ENCODE assay signal across 18 cellular contexts in the genomic region with DNA sequence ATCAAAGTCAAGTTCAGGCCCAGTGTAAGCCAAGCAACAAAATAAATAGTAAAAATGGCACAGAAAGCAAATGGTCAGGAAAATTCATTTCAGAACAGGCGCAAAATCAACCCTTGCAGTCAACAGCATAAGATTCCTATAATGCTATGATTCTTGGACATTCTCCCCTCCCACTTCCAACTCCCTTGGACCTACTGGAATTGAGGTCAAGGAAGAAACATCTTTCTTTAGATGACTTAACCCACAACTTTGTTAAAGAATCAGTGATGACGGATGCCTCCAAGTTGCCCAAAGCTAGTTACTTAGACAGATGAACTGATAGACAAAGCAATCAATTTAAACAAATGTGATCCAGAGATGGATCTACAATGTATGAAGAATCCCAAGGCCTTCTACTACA.
DNase-seq lines count a peak whose midpoint lies in the region; ATAC-seq, FAIRE-seq and TF ChIP-seq lines count a peak whose summit lies in the region.
"Had no signal": no experiment of that assay in that cellular context is flagged by ENCODE, and none has a peak within 500 bp of the region (broad histone marks: within the 10 kb centered on the region; RNA-seq: fewer than 3 reads in every experiment).

No MANE protein-coding gene starts in this region.

- ATAC-seq in stimulated activated naive CD8-positive, alpha-beta T cell treated with anti-CD3 and anti-CD28 coated beads, Interleukin-15, Interleukin-2, amounts not matched to agents 100 U/mL and 50 U/mL, for 24 hours: no peak

- no peaks in the 10 kb centered on the region for H3K27me3 Mint-ChIP-seq in nephron (ENCODE audit: low read depth)

- H3K4me1 ChIP-seq in testis: no peaks in the 10 kb centered on the region
- no peaks in the 10 kb centered on the region for H3K4me1 ChIP-seq in stomach

- no peak for TF ChIP-seq EP300 in stomach (IDR thresholded peaks at IDR 0.05)

- H3K36me3 ChIP-seq in testis (ENCODE audit: low read depth, missing control alignments) (no peaks in the 10 kb centered on the region), stomach (no peaks in the 10 kb centered on the region)
- H3K36me3 ChIP-seq: SJSA1 had no signal

- peaks cover 37% of the 10 kb centered on the region for H3K4me1 Mint-ChIP-seq in nephron
- H3K4me1 Mint-ChIP-seq: B cell had no signal

- 96 to 97% methylated on average over 2 of the region's 2 CpGs for whole genome bisulfite sequencing in testis, 2 donors
- 88 to 96% (median 94%) methylated on average over 2 of the region's 2 CpGs for WGBS in stomach, 5 donors

- no peak overlapping the region for H3K4me3 Mint-ChIP-seq in nephron
- H3K4me3 Mint-ChIP-seq: B cell, H9 had no signal

- H3K9me3 ChIP-seq in testis (no peaks in the 10 kb centered on the region), stomach (peaks cover 0 to 10% (median 4%) of the 10 kb centered on the region in 4 donors)
- H3K9me3 ChIP-seq: SJSA1 had no signal

- TF ChIP-seq POLR2A in testis (IDR thresholded peaks at IDR 0.05): no peak
- no peak for TF ChIP-seq POLR2A in stomach (IDR thresholded peaks at IDR 0.05)

- H3K27me3 ChIP-seq in testis (no peaks in the 10 kb centered on the region), stomach (no peaks in the 10 kb centered on the region), dorsolateral prefrontal cortex (no peaks in the 10 kb centered on the region)
- H3K27me3 ChIP-seq: SJSA1 had no signal

- peaks cover 6% of the 10 kb centered on the region for H3K36me3 Mint-ChIP-seq in nephron (ENCODE audit: low read depth)

- TF ChIP-seq CTCF in nephron (IDR thresholded peaks at IDR 0.05; ENCODE audit: unreplicated experiment in 3 of 3): no peak
- TF ChIP-seq CTCF in testis (IDR thresholded peaks at IDR 0.05): no peak
- no peak for TF ChIP-seq CTCF in stomach (IDR thresholded peaks at IDR 0.05)
- no peak for TF ChIP-seq CTCF in dorsolateral prefrontal cortex (IDR thresholded peaks at IDR 0.05 in 54 of 56, conservative IDR thresholded peaks at IDR 0.05 in 2 of 56; ENCODE audit: low read depth in 1 of 56, partially characterized antibody in 56 of 56)

- FAIRE-seq in RCC 7860 (lab: Jason Lieb, UNC): no peak

- peaks cover 11% of the 10 kb centered on the region for H3K9me3 Mint-ChIP-seq in nephron

- H3K27ac ChIP-seq in epithelial cell of prostate (peak overlapping the region; percentile 46), testis (no peak overlapping the region), stomach (no peak overlapping the region), dorsolateral prefrontal cortex (no peak overlapping the region)
- H3K27ac ChIP-seq: SJSA1 had no signal

- DNase-seq in EL (peak; percentile 21), RCC 7860 (ENCODE audit: low spot score) (peak; percentile 38), epithelial cell of prostate (ENCODE audit: low read depth, low spot score) (no peak), testis (no peak), stomach (no peak), dorsolateral prefrontal cortex (no peak)
- DNase-seq in stimulated activated naive CD8-positive, alpha-beta T cell treated with anti-CD3 and anti-CD28 coated beads, Interleukin-15, Interleukin-2, amounts not matched to agents 100 U/mL and 50 U/mL, for 24 hours: no peak
- DNase-seq: DMS79 treated with DMSO at 0.1 percent for 48 hours; GDM1; H9; Kasumi-1; NCI-H1092 treated with DMSO at 0.1 percent for 48 hours; NCI-H146; NK-92 treated with Interleukin-12 subunit alpha and Interleukin-12 subunit beta, amount 100 ng/mL, for 24 hours; RPMI8226 had no signal

- peak overlapping the region in 2 of 3 experiments; percentile 37 to 86 for H3K27ac Mint-ChIP-seq in nephron
- H3K27ac Mint-ChIP-seq: B cell, H9 had no signal

- intact Hi-C loops in testis (cut with DNase I; ENCODE audit: low total_unique reads) (no loop called here), stomach (cut with DNase I; ENCODE audit: low total_unique reads) (no loop called here), dorsolateral prefrontal cortex (cut with DNase I) (no loop called here)

- H3K4me3 ChIP-seq in testis (no peak overlapping the region), stomach (no peak overlapping the region), dorsolateral prefrontal cortex (no peak overlapping the region)
- H3K4me3 ChIP-seq: SJSA1 had no signal

Comparison
In these comparisons a context has a peak if more than half of its experiments do, and no peak if none do; other contexts are left out.
1. DNase-seq: peak in EL (single experiment) and RCC 7860 (single experiment); none in epithelial cell of prostate (single experiment), testis (single experiment), stomach (single experiment), stimulated activated naive CD8-positive, alpha-beta T cell treated with anti-CD3 and anti-CD28 coated beads, Interleukin-15, Interleukin-2, amounts not matched to agents 100 U/mL and 50 U/mL, for 24 hours (single experiment) and dorsolateral prefrontal cortex (0 of 10).